17 cellular contexts compared by ENCODE assay signal in genomic region chr17:49216482-49216881, GRCh38. TPM values are rescaled to one million over a fixed set of nuclear protein-coding genes. Genes with fewer than 3 reads are reported as not detected.
DNase-seq lines count a peak whose midpoint lies in the region; ATAC-seq, FAIRE-seq and TF ChIP-seq lines count a peak whose summit lies in the region.
"Had no signal": no experiment of that assay in that cellular context is flagged by ENCODE, and none has a peak within 500 bp of the region (broad histone marks: within the 10 kb centered on the region; RNA-seq: fewer than 3 reads in every experiment).

No MANE protein-coding gene starts in this region.

- no peak for TF ChIP-seq POLR2A in esophagus muscularis mucosa (IDR thresholded peaks at IDR 0.05; ENCODE audit: low read depth)
- TF ChIP-seq POLR2A in GM12892 (IDR thresholded peaks at IDR 0.05; ENCODE audit: low read depth, low read length): no peak

- H3K36me3 ChIP-seq in SU-DHL-6 (ENCODE audit: low read length) (no peaks in the 10 kb centered on the region), esophagus muscularis mucosa (peaks cover 0 to 24% (median 2%) of the 10 kb centered on the region in 4 donors), subcutaneous abdominal adipose tissue (ENCODE audit: control insufficient read depth in 5 of 5, insufficient read depth in 5 of 5, low read length in 5 of 5) (no peaks in the 10 kb centered on the region)
- H3K36me3 ChIP-seq: MG63, ovary, suprapubic skin had no signal

- H3K27me3 Mint-ChIP-seq in activated T-cell treated with anti-CD3 and anti-CD28 coated beads, Interleukin-2, amount 50 U/mL, for 4 hours (ENCODE audit: low read depth): no peaks in the 10 kb centered on the region

- no peak for TF ChIP-seq EP300 in esophagus muscularis mucosa (IDR thresholded peaks at IDR 0.05)

- H3K79me2 ChIP-seq in SU-DHL-6 (ENCODE audit: insufficient read depth, low read length): peaks cover 7% of the 10 kb centered on the region

- H3K4me1 Mint-ChIP-seq in activated T-cell treated with anti-CD3 and anti-CD28 coated beads, Interleukin-2, amount 50 U/mL, for 4 hours (ENCODE audit: low read depth): peaks cover 75% of the 10 kb centered on the region

- WGBS in esophagus muscularis mucosa: 92% methylated on average over 6 of the region's 13 CpGs

- H3K9me2 ChIP-seq in SU-DHL-6 (replicated peaks; ENCODE audit: insufficient read depth, low read length): no peaks in the 10 kb centered on the region

- peaks cover 50% of the 10 kb centered on the region for H3F3A ChIP-seq in SU-DHL-6 (ENCODE audit: insufficient read depth)

- H2AFZ ChIP-seq in SU-DHL-6 (ENCODE audit: low read depth, low read length, severe bottlenecking): no peak overlapping the region

- peak overlapping the region; percentile 33 for H3K4me2 ChIP-seq in SU-DHL-6 (ENCODE audit: low read depth, low read length, poor library complexity, severe bottlenecking)

- H3K27ac ChIP-seq in SU-DHL-6 (ENCODE audit: low read depth, low read length) (peak overlapping the region; percentile 87), esophagus muscularis mucosa (replicated peaks in 1 of 4) (peak overlapping the region in 3 of 4 donors; percentile 13 to 53 (median 50)), subcutaneous abdominal adipose tissue (ENCODE audit: low read depth, low read length) (peak overlapping the region; percentile 50)
- H3K27ac ChIP-seq: ovary, RWPE1, suprapubic skin had no signal

- H3K4me3 ChIP-seq in SU-DHL-6 (ENCODE audit: insufficient read depth, low read length, poor library complexity, severe bottlenecking) (no peak overlapping the region), esophagus muscularis mucosa (no peak overlapping the region), subcutaneous abdominal adipose tissue (ENCODE audit: low read depth in 1 of 5, low read length in 5 of 5) (no peak overlapping the region)
- H3K4me3 ChIP-seq: MG63, ovary, suprapubic skin had no signal

- intact Hi-C loops in esophagus muscularis mucosa (cut with DNase I): no loop called here

- ATAC-seq in activated T-cell treated with anti-CD3 and anti-CD28 coated beads, Interleukin-2, amount 50 U/mL, for 4 hours: no peak
- ATAC-seq in GM21717 (IDR thresholded peaks at IDR 0.05; ENCODE audit: unreplicated experiment) (no peak), GM18517 (IDR thresholded peaks at IDR 0.05; ENCODE audit: unreplicated experiment) (no peak)

- peak overlapping the region; percentile 40 for H3K4me3 Mint-ChIP-seq in activated T-cell treated with anti-CD3 and anti-CD28 coated beads, Interleukin-2, amount 50 U/mL, for 4 hours

- H3K27me3 ChIP-seq in SU-DHL-6 (ENCODE audit: low read length) (no peaks in the 10 kb centered on the region), esophagus muscularis mucosa (peaks cover 0 to 38% (median 5%) of the 10 kb centered on the region in 4 donors), subcutaneous abdominal adipose tissue (ENCODE audit: control insufficient read depth in 5 of 5, insufficient read depth in 4 of 5, low read length in 5 of 5) (peaks cover 0 to 6% (median 5%) of the 10 kb centered on the region in 5 donors)
- H3K27me3 ChIP-seq: MG63, ovary had no signal

- no peaks in the 10 kb centered on the region for H4K20me1 ChIP-seq in SU-DHL-6 (ENCODE audit: low read depth, low read length)

- H3K9me3 Mint-ChIP-seq in activated T-cell treated with anti-CD3 and anti-CD28 coated beads, Interleukin-2, amount 50 U/mL, for 4 hours: no peaks in the 10 kb centered on the region

- H3K4me1 ChIP-seq in esophagus muscularis mucosa (peaks cover 20 to 52% (median 42%) of the 10 kb centered on the region in 4 donors), subcutaneous abdominal adipose tissue (ENCODE audit: control insufficient read depth in 5 of 5, insufficient read depth in 5 of 5, low read length in 5 of 5) (peaks cover 12 to 51% (median 29%) of the 10 kb centered on the region in 5 donors)

- DNase-seq in activated T-cell treated with anti-CD3 and anti-CD28 coated beads, Interleukin-2, amount 50 U/mL, for 4 hours: no peak
- DNase-seq in activated T-cell treated with anti-CD3 and anti-CD28 coated beads, Interleukin-2, amount 50 U/mL, for 1 hour: no peak
- no peak for DNase-seq in esophagus muscularis mucosa (ENCODE audit: extremely low spot score)
- DNase-seq in GM12892 (ENCODE audit: insufficient read length): no peak
- DNase-seq: activated gamma-delta T cell; EL; foreskin melanocyte; MG63; NCI-H226; ovary; stimulated activated CD4-positive, alpha-beta T cell treated with anti-CD3 and anti-CD28 coated beads, Interleukin-4, amount 100 ng/mL, for 24 hours had no signal

- H3K9ac ChIP-seq in SU-DHL-6 (ENCODE audit: low read length): peak overlapping the region; percentile 2; the same call in 1 of the 2 replicates
- H3K9ac ChIP-seq in subcutaneous abdominal adipose tissue (ENCODE audit: low read length in 5 of 5): no peak overlapping the region

- H3K9me3 ChIP-seq in SU-DHL-6 (ENCODE audit: insufficient read depth, low read length): no peaks in the 10 kb centered on the region
- no peaks in the 10 kb centered on the region for H3K9me3 ChIP-seq in esophagus muscularis mucosa
- no peaks in the 10 kb centered on the region for H3K9me3 ChIP-seq in subcutaneous abdominal adipose tissue (ENCODE audit: control insufficient read depth in 5 of 5, low read length in 5 of 5)
- H3K9me3 ChIP-seq: MG63, ovary, suprapubic skin had no signal

- TF ChIP-seq CTCF in SU-DHL-6 (IDR thresholded peaks at IDR 0.05; ENCODE audit: insufficient read depth, low read length, poor library complexity, severe bottlenecking) (no peak), esophagus muscularis mucosa (IDR thresholded peaks at IDR 0.05) (no peak)

- peaks cover 7% of the 10 kb centered on the region for H3K36me3 Mint-ChIP-seq in activated T-cell treated with anti-CD3 and anti-CD28 coated beads, Interleukin-2, amount 50 U/mL, for 4 hours (ENCODE audit: insufficient read depth)

- no peak for FAIRE-seq in GM12892 (lab: Jason Lieb, UNC)

RNA-seq across cellular contexts. Expression of gene ABI3, which starts 6.0 kb away (rescaled TPM):
- total RNA-seq in activated T-cell treated with anti-CD3 and anti-CD28 coated beads, Interleukin-2, amount 50 U/mL, for 4 hours: 10 to 100 TPM; 15.0 to 24.2 (median 22.7) TPM
- total RNA-seq in esophagus muscularis mucosa: 1 to 10 TPM; 3.3 to 8.9 (median 6.3) TPM
- 22.7 TPM for polyA plus RNA-seq in GM12892 (2012; ENCODE audit: missing spikeins)

RNA-seq across cellular contexts. Expression of gene GNGT2, which starts 6.1 kb away (rescaled TPM):
- total RNA-seq in activated T-cell treated with anti-CD3 and anti-CD28 coated beads, Interleukin-2, amount 50 U/mL, for 4 hours: 10 to 100 TPM in 2 of 3 donors, 1 to 10 TPM in 1; 8.7 to 14.8 (median 12.8) TPM
- total RNA-seq in esophagus muscularis mucosa: 1 to 10 TPM in 2 of 4 donors, under 1 TPM in 1, not detected in 1; 0.97 to 2.2 (median 2.1) TPM
- 33.7 TPM for polyA plus RNA-seq in GM12892 (2012; ENCODE audit: missing spikeins)

RNA-seq across cellular contexts. Expression of gene PHOSPHO1, which starts 14.1 kb away (rescaled TPM):
- total RNA-seq in activated T-cell treated with anti-CD3 and anti-CD28 coated beads, Interleukin-2, amount 50 U/mL, for 4 hours: under 1 TPM in 1 of 3 donors, not detected in 2; 0.23 TPM
- 1 to 10 TPM in 3 of 4 donors, not detected in 1; 1.2 to 1.5 (median 1.4) TPM for total RNA-seq in esophagus muscularis mucosa
- polyA plus RNA-seq in GM12892 (2012; ENCODE audit: missing spikeins): 0.81 TPM
